In genomic region chr17:4357671-4358070, GRCh38 we compare ENCODE assay signal across 17 cellular contexts. TPM values are rescaled to one million over a fixed set of nuclear protein-coding genes. Genes with fewer than 3 reads are reported as not detected.
A peak's percentile ranks its signal among the peaks of the same experiment; 100 is the strongest.
DNase-seq lines count a peak whose midpoint lies in the region; ATAC-seq, FAIRE-seq and TF ChIP-seq lines count a peak whose summit lies in the region.
"Had no signal": no experiment of that assay in that cellular context is flagged by ENCODE, and none has a peak within 500 bp of the region (broad histone marks: within the 10 kb centered on the region; RNA-seq: fewer than 3 reads in every experiment).

No MANE protein-coding gene starts in this region.

- no peak overlapping the region for H2BK12ac ChIP-seq in trophoblast cell (ENCODE audit: low read length)

- no TSS peak for BruUV-seq in GM12878 (replicated peaks; lab: Mats Ljungman, UMichigan)

- RAD21 ChIA-PET in GM12878 (lab: Charles Lee; ENCODE audit: unreplicated experiment) = interaction anchor here (0.9 to 1.9 kb wide), 7 partner anchors 13 to 142 kb away, joined by 3 to 8 read pairs (median 4); no protein-coding TSS in a partner anchor

- peak overlapping the region; percentile 44 for H3K27ac Mint-ChIP-seq in activated T-cell treated with anti-CD3 and anti-CD28 coated beads, Interleukin-2, amount 50 U/mL, for 72 hours
- H3K27ac Mint-ChIP-seq in IgD-negative memory B cell = peak overlapping the region; percentile 37 to 87 (median 65)
- H3K27ac Mint-ChIP-seq in activated CD8-positive, alpha-beta T cell treated with anti-CD3 and anti-CD28 coated beads, Interleukin-2, amount 10 ng/mL, durations not matched to agents 7 days and 5 days = no peak overlapping the region

- in situ Hi-C loops in GM12878 (cut with MboI) = no loop called here
- in situ Hi-C loops in transverse colon (cut with MboI; ENCODE audit: low pct_ligation_motif_present in 1 of 4, low pct_unique_long_range_greater_than_20kb in 1 of 4, low sequenced_read_pairs in 3 of 4) = no loop called here

- peak; percentile 75 for FAIRE-seq in GM12878 (lab: Jason Lieb, UNC)
- FAIRE-seq: H54 had no signal

- TF ChIP-seq CTCF in GM12878 (IDR thresholded peaks at IDR 0.05 in 2 of 3, conservative IDR thresholded peaks at IDR 0.05 in 1 of 3; ENCODE audit: control insufficient read depth in 2 of 3, extremely low read depth in 1 of 3, insufficient read depth in 1 of 3, low read depth in 3 of 3, low read length in 3 of 3) (no peak), transverse colon (IDR thresholded peaks at IDR 0.05) (no peak)

- no peak overlapping the region for H4K8ac ChIP-seq in trophoblast cell (ENCODE audit: low read depth, low read length)

- no peak overlapping the region for H2AK5ac ChIP-seq in trophoblast cell (ENCODE audit: low read length)

- H3K79me1 ChIP-seq in trophoblast cell (ENCODE audit: low read length) = no peaks in the 10 kb centered on the region

- POLR2A ChIA-PET in GM12878 (lab: Charles Lee) = interaction anchor here (0.6 to 1.4 kb wide), 5 partner anchors 10 to 94 kb away, joined by 3 to 4 read pairs (median 3); partner anchors contain the start of gene ANKFY1
- POLR2A ChIA-PET in activated CD8-positive, alpha-beta T cell treated with anti-CD3 and anti-CD28 coated beads, Interleukin-2, amount 10 ng/mL, durations not matched to agents 7 days and 5 days (lab: Charles Lee) = no interaction called here

- H3K14ac ChIP-seq in trophoblast cell (ENCODE audit: low read length) = no peak overlapping the region

- no peak for TF ChIP-seq RAD21 in GM12878 (IDR thresholded peaks at IDR 0.05; ENCODE audit: insufficient read depth, low read depth, low read length)

- H3K36me3 ChIP-seq in GM12878 (ENCODE audit: control insufficient read depth in 2 of 2, insufficient read depth in 2 of 2, low read length in 1 of 2) (peaks cover 2 to 4% of the 10 kb centered on the region in 2 experiments; a peak in 2 of 4 replicates), trophoblast cell (ENCODE audit: control insufficient read depth in 1 of 2, insufficient read depth in 2 of 2, low read length in 2 of 2) (peaks cover 2 to 5% of the 10 kb centered on the region in 2 experiments), transverse colon (no peaks in the 10 kb centered on the region)

- H2BK5ac ChIP-seq in trophoblast cell (ENCODE audit: low read depth, low read length, poor library complexity) = peak overlapping the region; percentile 40

- no peaks in the 10 kb centered on the region for H3K27me3 ChIP-seq in GM12878 (replicated peaks in 1 of 2; ENCODE audit: control insufficient read depth in 2 of 2, insufficient read depth in 2 of 2, low read length in 1 of 2)
- no peaks in the 10 kb centered on the region for H3K27me3 ChIP-seq in trophoblast cell (ENCODE audit: insufficient read depth, low read length)
- no peaks in the 10 kb centered on the region for H3K27me3 ChIP-seq in transverse colon
- H3K27me3 ChIP-seq: BLaER1 treated with 17β-estradiol and CSF1 and Interleukin-3, amounts not matched to agents 10 nM and 100 nM; SJCRH30 had no signal

- no peaks in the 10 kb centered on the region for H3K27me3 Mint-ChIP-seq in activated T-cell treated with anti-CD3 and anti-CD28 coated beads, Interleukin-2, amount 50 U/mL, for 72 hours (ENCODE audit: low read depth)
- H3K27me3 Mint-ChIP-seq in IgD-negative memory B cell = no peaks in the 10 kb centered on the region
- no peaks in the 10 kb centered on the region for H3K27me3 Mint-ChIP-seq in activated CD8-positive, alpha-beta T cell treated with anti-CD3 and anti-CD28 coated beads, Interleukin-2, amount 10 ng/mL, durations not matched to agents 7 days and 5 days (ENCODE audit: low read depth)

- TF ChIP-seq POLR2A in GM12878 (IDR thresholded peaks at IDR 0.05; ENCODE audit: low read depth, low read length) (no peak), transverse colon (IDR thresholded peaks at IDR 0.05) (no peak)

- H3K9me3 ChIP-seq in GM12878 (replicated peaks; ENCODE audit: control insufficient read depth, insufficient read depth, low read length) (no peaks in the 10 kb centered on the region), trophoblast cell (ENCODE audit: insufficient read depth, low read depth, low read length) (no peaks in the 10 kb centered on the region), transverse colon (no peaks in the 10 kb centered on the region)
- H3K9me3 ChIP-seq: BLaER1 treated with 17β-estradiol and CSF1 and Interleukin-3, amounts not matched to agents 10 nM and 100 nM; SJCRH30 had no signal

- H3K4me1 ChIP-seq in GM12878 (ENCODE audit: control insufficient read depth, insufficient read depth, low read length) (peaks cover 42% of the 10 kb centered on the region), trophoblast cell (ENCODE audit: control insufficient read depth in 1 of 2, insufficient read depth in 2 of 2, low read length in 2 of 2) (peaks cover 0 to 4% of the 10 kb centered on the region in 2 experiments), transverse colon (peaks cover 9 to 74% (median 22%) of the 10 kb centered on the region in 4 donors)
- H3K4me1 ChIP-seq: SJCRH30 had no signal

- peaks cover 56% of the 10 kb centered on the region for H3K4me1 Mint-ChIP-seq in activated T-cell treated with anti-CD3 and anti-CD28 coated beads, Interleukin-2, amount 50 U/mL, for 72 hours (ENCODE audit: low read depth)
- H3K4me1 Mint-ChIP-seq in IgD-negative memory B cell = peaks cover 44 to 53% (median 51%) of the 10 kb centered on the region in 3 donors
- H3K4me1 Mint-ChIP-seq in activated CD8-positive, alpha-beta T cell treated with anti-CD3 and anti-CD28 coated beads, Interleukin-2, amount 10 ng/mL, durations not matched to agents 7 days and 5 days (ENCODE audit: low read depth) = peaks cover 22% of the 10 kb centered on the region

- H4K12ac ChIP-seq in trophoblast cell (ENCODE audit: low read depth, low read length) = no peak overlapping the region

- H4K91ac ChIP-seq in trophoblast cell (ENCODE audit: low read depth, low read length) = no peak overlapping the region

- H3K4ac ChIP-seq in trophoblast cell (ENCODE audit: low read depth, low read length) = peak overlapping the region; percentile 94

- 100% methylated on average over 1 of the region's 1 CpG for WGBS in GM12878 (ENCODE audit: insufficient coverage, insufficient replicate concordance, low lambda C conversion rate, missing lambda C conversion rate)
- WGBS in trophoblast cell (ENCODE audit: extremely low coverage, insufficient coverage, insufficient read length) = no CpG with 5 or more reads among the region's 1 CpG
- 100% methylated on average over 1 of the region's 1 CpG; no CpG with 5 or more reads in 1 of the 2 donors for WGBS in transverse colon (ENCODE audit: low coverage in 1 of 2), 2 donors

- H3K27ac ChIP-seq in GM12878 (ENCODE audit: control insufficient read depth, insufficient read depth) (peak overlapping the region; percentile 69; the same call in 1 of the 2 replicates), trophoblast cell (ENCODE audit: low read depth, low read length) (no peak overlapping the region), transverse colon (no peak overlapping the region)
- H3K27ac ChIP-seq: BLaER1 treated with 17β-estradiol and CSF1 and Interleukin-3, amounts not matched to agents 10 nM and 100 nM; SJCRH30 had no signal

- H3K4me3 Mint-ChIP-seq in activated T-cell treated with anti-CD3 and anti-CD28 coated beads, Interleukin-2, amount 50 U/mL, for 72 hours = no peak overlapping the region
- H3K4me3 Mint-ChIP-seq in IgD-negative memory B cell = peak overlapping the region in 1 of 4 donors; percentile 78
- H3K4me3 Mint-ChIP-seq in activated CD8-positive, alpha-beta T cell treated with anti-CD3 and anti-CD28 coated beads, Interleukin-2, amount 10 ng/mL, durations not matched to agents 7 days and 5 days = no peak overlapping the region

- intact Hi-C loops in GM12878 (cut with micrococcal nuclease; ENCODE audit: unreplicated experiment) (loop anchor here (2.0 to 5.0 kb wide), 3 partner anchors 17 to 43 kb away; no protein-coding TSS in a partner anchor), transverse colon (cut with DNase I; ENCODE audit: low total_unique reads) (no loop called here)

- H3K36me3 Mint-ChIP-seq in activated T-cell treated with anti-CD3 and anti-CD28 coated beads, Interleukin-2, amount 50 U/mL, for 72 hours (ENCODE audit: insufficient read depth in 2 of 2) = peaks cover 0 to 2% of the 10 kb centered on the region in 2 donors
- H3K36me3 Mint-ChIP-seq in IgD-negative memory B cell = peaks cover 3% of the 10 kb centered on the region
- H3K36me3 Mint-ChIP-seq in activated CD8-positive, alpha-beta T cell treated with anti-CD3 and anti-CD28 coated beads, Interleukin-2, amount 10 ng/mL, durations not matched to agents 7 days and 5 days (ENCODE audit: low read depth) = peaks cover 18% of the 10 kb centered on the region

- no peak overlapping the region for H3K18ac ChIP-seq in trophoblast cell (ENCODE audit: low read length)

- peaks cover 96% of the 10 kb centered on the region for H3K79me2 ChIP-seq in GM12878 (ENCODE audit: control insufficient read depth, insufficient read depth, low read length)
- peaks cover 30% of the 10 kb centered on the region for H3K79me2 ChIP-seq in trophoblast cell (ENCODE audit: control insufficient read depth, insufficient read depth, low read length, poor library complexity)

- H2AFZ ChIP-seq in GM12878 (ENCODE audit: control insufficient read depth, low read depth, low read length) (no peak overlapping the region), trophoblast cell (ENCODE audit: insufficient read depth, low read length, poor library complexity) (no peak overlapping the region)

- DNase-seq in activated T-cell treated with anti-CD3 and anti-CD28 coated beads, Interleukin-2, amount 50 U/mL, for 72 hours = no peak
- DNase-seq in activated T-cell treated with anti-CD3 and anti-CD28 coated beads for 4 hours (no peak), GM12878 (ENCODE audit: low read depth, low spot score) (no peak), trophoblast cell (no peak), NCI-H345 treated with DMSO at 0.1 percent for 48 hours (lab: John Stamatoyannopoulos, UW; ENCODE audit: unreplicated experiment) (no peak), transverse colon (no peak)
- no peak for DNase-seq in activated CD8-positive, alpha-beta T cell treated with anti-CD3 and anti-CD28 coated beads, Interleukin-2, amount 10 ng/mL, durations not matched to agents 7 days and 5 days
- DNase-seq: 8988T, DMS53, NCI-H1417, NCI-H1930, NCI-H2171 treated with DMSO at 0.1 percent for 48 hours, NCI-H510A treated with DMSO at 0.1 percent for 48 hours, SJCRH30 had no signal

- SMC1A ChIA-PET in GM12878 (lab: Charles Lee; ENCODE audit: uncharacterized antibody, unreplicated experiment) = interaction anchor here (0.8 to 1.9 kb wide), 7 partner anchors 13 to 141 kb away, joined by 3 to 9 read pairs (median 4); no protein-coding TSS in a partner anchor

- no peak overlapping the region for H3K23ac ChIP-seq in trophoblast cell (ENCODE audit: low read length)

- TF ChIP-seq EP300 in GM12878 (IDR thresholded peaks at IDR 0.05; ENCODE audit: borderline replicate concordance in 1 of 2, control insufficient read depth in 1 of 2, low read depth in 2 of 2, low read length in 2 of 2) (no peak), transverse colon (IDR thresholded peaks at IDR 0.05; ENCODE audit: low read depth) (no peak)

- H3K4me2 ChIP-seq in GM12878 (ENCODE audit: control insufficient read depth, insufficient read depth) (peak overlapping the region; percentile 45), trophoblast cell (ENCODE audit: low read length) (no peak overlapping the region)
- H3K4me2 ChIP-seq: BLaER1 treated with 17β-estradiol and CSF1 and Interleukin-3, amounts not matched to agents 10 nM and 100 nM had no signal

- H3K9ac ChIP-seq in GM12878 (ENCODE audit: control insufficient read depth, insufficient read depth, low read length) (no peak overlapping the region), trophoblast cell (ENCODE audit: low read length) (no peak overlapping the region)
- H3K9ac ChIP-seq: BLaER1 treated with 17β-estradiol and CSF1 and Interleukin-3, amounts not matched to agents 10 nM and 100 nM had no signal

- no peaks in the 10 kb centered on the region; the same call in none of the 2 replicates for H4K20me1 ChIP-seq in GM12878 (ENCODE audit: control insufficient read depth, insufficient read depth)

- H3K9me3 Mint-ChIP-seq in activated T-cell treated with anti-CD3 and anti-CD28 coated beads, Interleukin-2, amount 50 U/mL, for 72 hours = no peaks in the 10 kb centered on the region
- no peaks in the 10 kb centered on the region for H3K9me3 Mint-ChIP-seq in IgD-negative memory B cell
- no peaks in the 10 kb centered on the region for H3K9me3 Mint-ChIP-seq in activated CD8-positive, alpha-beta T cell treated with anti-CD3 and anti-CD28 coated beads, Interleukin-2, amount 10 ng/mL, durations not matched to agents 7 days and 5 days (ENCODE audit: insufficient read depth)

- H2BK120ac ChIP-seq in trophoblast cell (ENCODE audit: insufficient read depth, low read length, poor library complexity) = no peak overlapping the region

- no peak for ATAC-seq in activated T-cell treated with anti-CD3 and anti-CD28 coated beads, Interleukin-2, amount 50 U/mL, for 72 hours (replicated peaks in 1 of 2)
- ATAC-seq in GM12878 = no peak
- no peak for ATAC-seq in activated CD8-positive, alpha-beta T cell treated with anti-CD3 and anti-CD28 coated beads, Interleukin-2, amount 10 ng/mL, durations not matched to agents 7 days and 5 days

- CTCF ChIA-PET in GM12878 (lab: Yijun Ruan, JAX) = interaction anchor here (0.7 to 2.3 kb wide), 7 partner anchors 22 to 158 kb away, joined by 3 to 6 read pairs (median 4); no protein-coding TSS in a partner anchor
- CTCF ChIA-PET in activated CD8-positive, alpha-beta T cell treated with anti-CD3 and anti-CD28 coated beads, Interleukin-2, amount 10 ng/mL, durations not matched to agents 7 days and 5 days (lab: Charles Lee) = interaction anchor here (1.5 kb wide), 1 partner anchor 142 kb away, joined by 3 read pairs; no protein-coding TSS in a partner anchor

- peak overlapping the region; percentile 40; the same call in 1 of the 2 replicates for H3K4me3 ChIP-seq in GM12878
- no peak overlapping the region for H3K4me3 ChIP-seq in trophoblast cell (ENCODE audit: low read depth, low read length)
- H3K4me3 ChIP-seq in transverse colon = no peak overlapping the region
- H3K4me3 ChIP-seq: BLaER1 treated with 17β-estradiol and CSF1 and Interleukin-3, amounts not matched to agents 10 nM and 100 nM; SJCRH30 had no signal

RNA-seq across cellular contexts. Expression of gene UBE2G1, which starts 8.8 kb away (rescaled TPM):
- 10 to 100 TPM; 64.2 to 64.3 TPM for total RNA-seq in activated T-cell treated with anti-CD3 and anti-CD28 coated beads, Interleukin-2, amount 50 U/mL, for 72 hours
- polyA plus RNA-seq in IgD-negative memory B cell (97.5 TPM), GM12878 (2011; rRNA removed) (95.7 and 128 TPM in 2 replicates), GM12878 (2014; fragmentation: Illumina TruSeq; extraction: Trizol) (69.3 and 85.9 TPM in 2 replicates), GM12878 (2014; fragmentation: Nextera tagmentation; extraction: Ambion mirVana) (10 to 100 TPM; 24.4 to 35.2 TPM), GM12878 (2014; rRNA removed) (70.3 and 74.0 TPM in 2 replicates), GM12878 (2016; fragmentation: Nextera tagmentation; extraction: Ambion mirVana) (100 to 1,000 TPM; 119 to 139 TPM)
- total RNA-seq in GM12878 (2013; cell fraction: nucleolus; rRNA removed) = 55.1 and 58.6 TPM in 2 replicates
- total RNA-seq in GM12878 (2014; rRNA removed) (83.7 and 84.4 TPM in 2 replicates), GM12878 (2014; rRNA removed; fragmentation: Illumina TruSeq; extraction: Trizol) (48.0 and 51.9 TPM in 2 replicates), GM12878 (2021) (123 and 131 TPM in 2 replicates), transverse colon (100 to 1,000 TPM in 1 of 4 donors, 10 to 100 TPM in 3; 41.6 to 104 (median 53.0) TPM)
- 43.3 TPM for polyA plus RNA-seq in GM12878 (2011; ENCODE audit: low read depth)
- polyA plus RNA-seq in GM12878 (2011; cell fraction: cytosol; rRNA removed) = 50.6 and 51.7 TPM in 2 replicates
- polyA plus RNA-seq in GM12878 (2011; cell fraction: nucleus; rRNA removed) = 30.8 and 36.2 TPM in 2 replicates
- 63.2 and 89.0 TPM in 2 replicates for polyA plus RNA-seq in GM12878 (2012)
- polyA minus RNA-seq in GM12878 (2011; rRNA and poly(A)+ RNA removed) = 43.7 and 60.8 TPM in 2 replicates
- 33.3 and 55.7 TPM in 2 replicates for polyA minus RNA-seq in GM12878 (2011; cell fraction: cytosol; rRNA and poly(A)+ RNA removed)
- polyA minus RNA-seq in GM12878 (2011; cell fraction: nucleus; rRNA and poly(A)+ RNA removed) = 19.8 and 42.3 TPM in 2 replicates
- polyA plus RNA-seq in trophoblast cell (2013) = 225 and 236 TPM in 2 replicates
- total RNA-seq in activated CD8-positive, alpha-beta T cell treated with anti-CD3 and anti-CD28 coated beads, Interleukin-2, amount 10 ng/mL, durations not matched to agents 7 days and 5 days = 10 to 100 TPM; 69.1 TPM
